In genomic region chr17:32993977-32994376, GRCh38 we compare ENCODE assay signal across 29 cellular contexts. TPM values are rescaled to one million over a fixed set of nuclear protein-coding genes. Genes with fewer than 3 reads are reported as not detected.
"Had no signal": no experiment of that assay in that cellular context is flagged by ENCODE, and none has a peak within 500 bp of the region (broad histone marks: within the 10 kb centered on the region; RNA-seq: fewer than 3 reads in every experiment).

No MANE protein-coding gene starts in this region.

- DNase-seq: activated CD8-positive, alpha-beta T cell treated with anti-CD3 and anti-CD28 coated beads for 36 hours; activated naive CD4-positive, alpha-beta T cell treated with anti-CD3 and anti-CD28 coated beads for 36 hours; activated T-cell treated with anti-CD3 and anti-CD28 coated beads, Interleukin-2, amount 50 U/mL, for 24 hours; aorta; brain microvascular endothelial cell; cerebellar nuclear complex; cortex of kidney; effector CD4-positive, alpha-beta T cell; heart right ventricle; kidney glomerular epithelial cell; mesenchymal stem cell; naive thymus-derived CD4-positive, alpha-beta T cell; stimulated activated CD4-positive, alpha-beta T cell treated with anti-CD3 and anti-CD28 coated beads, Interleukin-12 subunit alpha, Interleukin-12 subunit beta, amount 100 ng/mL, for 4 hours; stimulated activated CD4-positive, alpha-beta T cell treated with anti-CD3 and anti-CD28 coated beads, Interleukin-1b, Interleukin-23, amount 100 ng/mL, for 48 hours; stimulated activated CD8-positive, alpha-beta memory T cell treated with anti-CD3 and anti-CD28 coated beads, Interleukin-4, amount 100 ng/mL, for 48 hours; stimulated activated naive CD8-positive, alpha-beta T cell treated with anti-CD3 and anti-CD28 coated beads, Interleukin-15, Interleukin-2, amounts not matched to agents 100 U/mL and 50 U/mL, for 24 hours; substantia nigra; transverse colon; uterus had no signal

- H3K4me3 ChIP-seq: gastroesophageal sphincter, heart right ventricle, neural progenitor cell, prostate gland, right atrium auricular region, transverse colon, uterus had no signal

- H3K4me2 ChIP-seq: neural progenitor cell had no signal

- H3K27ac Mint-ChIP-seq: activated CD8-positive, alpha-beta T cell treated with anti-CD3 and anti-CD28 coated beads for 36 hours; activated naive CD4-positive, alpha-beta T cell treated with anti-CD3 and anti-CD28 coated beads for 36 hours; activated T-cell treated with anti-CD3 and anti-CD28 coated beads, Interleukin-2, amount 50 U/mL, for 24 hours; naive thymus-derived CD4-positive, alpha-beta T cell; neural progenitor cell; T-helper 2 cell treated with Interferon-gamma antibody and Interleukin-4, amounts not matched to agents 5 μg/mL and 100 μg/mL, for 36 hours had no signal

- H2AFZ ChIP-seq: neural progenitor cell had no signal

- H3K36me3 ChIP-seq: brain microvascular endothelial cell, gastroesophageal sphincter, heart right ventricle, neural progenitor cell, prostate gland, right atrium auricular region, transverse colon, uterus had no signal

- H3K27ac ChIP-seq: brain microvascular endothelial cell, gastroesophageal sphincter, heart right ventricle, neural progenitor cell, prostate gland, right atrium auricular region, transverse colon, uterus had no signal

- H3K27me3 ChIP-seq: brain microvascular endothelial cell, right atrium auricular region, uterus had no signal

- H3K9me3 ChIP-seq: prostate gland, right atrium auricular region, transverse colon, uterus had no signal

- FAIRE-seq: TTC549 had no signal

- ATAC-seq: activated CD8-positive, alpha-beta T cell treated with anti-CD3 and anti-CD28 coated beads for 36 hours; esophagus mucosa; gastroesophageal sphincter; heart right ventricle; naive thymus-derived CD4-positive, alpha-beta T cell; stimulated activated naive CD8-positive, alpha-beta T cell treated with anti-CD3 and anti-CD28 coated beads, Interleukin-15, Interleukin-2, amounts not matched to agents 100 U/mL and 50 U/mL, for 24 hours had no signal

- H3K36me3 Mint-ChIP-seq: neural progenitor cell had no signal

- H3K4me1 ChIP-seq: neural progenitor cell, prostate gland, right atrium auricular region, uterus had no signal

- H3K4me3 Mint-ChIP-seq: activated CD8-positive, alpha-beta T cell treated with anti-CD3 and anti-CD28 coated beads for 36 hours; activated naive CD4-positive, alpha-beta T cell treated with anti-CD3 and anti-CD28 coated beads for 36 hours; activated T-cell treated with anti-CD3 and anti-CD28 coated beads, Interleukin-2, amount 50 U/mL, for 24 hours; naive thymus-derived CD4-positive, alpha-beta T cell; neural progenitor cell; T-helper 2 cell treated with Interferon-gamma antibody and Interleukin-4, amounts not matched to agents 5 μg/mL and 100 μg/mL, for 36 hours had no signal

- H3K9ac ChIP-seq: neural progenitor cell had no signal

RNA-seq across cellular contexts. Expression of gene SPACA3, which starts 2.3 kb away (rescaled TPM):
- total RNA-seq: activated CD8-positive, alpha-beta T cell treated with anti-CD3 and anti-CD28 coated beads for 36 hours; activated naive CD4-positive, alpha-beta T cell treated with anti-CD3 and anti-CD28 coated beads for 36 hours; aorta; esophagus mucosa; gastroesophageal sphincter; heart right ventricle; liver; mucosa of gallbladder; naive thymus-derived CD4-positive, alpha-beta T cell; osteocyte; right atrium auricular region; transverse colon; uterus had no signal
- polyA plus RNA-seq: aorta; heart right ventricle; liver; naive thymus-derived CD4-positive, alpha-beta T cell had no signal
